8 cellular contexts compared by ENCODE assay signal in the genomic region with DNA sequence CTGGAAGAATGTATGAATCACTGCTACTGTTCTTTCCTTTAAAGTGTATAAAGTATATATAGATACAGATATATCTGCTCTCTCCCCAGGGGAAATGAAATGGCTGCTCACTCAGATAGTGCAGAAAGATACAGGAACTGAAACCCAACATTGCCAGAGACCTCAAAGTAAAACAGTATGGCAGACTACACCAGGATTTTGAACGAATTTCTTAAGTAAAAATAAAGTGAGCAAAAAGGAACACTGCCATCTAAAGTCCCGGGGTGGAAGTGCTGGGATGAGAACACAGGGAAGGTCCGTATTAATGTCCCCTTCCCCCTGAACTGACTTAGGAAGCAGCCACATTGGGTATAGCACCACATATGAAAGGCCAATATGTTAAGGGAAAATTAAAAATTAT.
DNase-seq lines count a peak whose midpoint lies in the region; ATAC-seq and TF ChIP-seq lines count a peak whose summit lies in the region.

No MANE protein-coding gene starts in this region.

- 26 to 41% methylated on average over 3 of the region's 3 CpGs for WGBS in GM23248 (ENCODE audit: low coverage in 1 of 2, low lambda C conversion rate in 2 of 2, missing lambda C conversion rate in 2 of 2), 2 experiments
- 86% methylated on average over 3 of the region's 3 CpGs for WGBS in prostate gland

- no peak overlapping the region for H3K9ac ChIP-seq in GM23248

- intact Hi-C loops in prostate gland (cut with DNase I) = no loop called here

- H3F3A ChIP-seq in GM23248 (ENCODE audit: insufficient read depth) = no peaks in the 10 kb centered on the region

- in situ Hi-C loops in brain microvascular endothelial cell (cut with HindIII; ENCODE audit: low pct_ligation_motif_present, low sequenced_read_pairs) = no loop called here
- in situ Hi-C loops in GM23248 (cut with MboI) = no loop called here

- DNase-seq in ELR (ENCODE audit: low read depth) = peak; percentile 18
- DNase-seq in brain microvascular endothelial cell = peak; percentile 22
- no peak for DNase-seq in NCI-H510A treated with DMSO at 0.1 percent for 48 hours (lab: John Stamatoyannopoulos, UW)
- DNase-seq in GM23248 = no peak
- no peak for DNase-seq in NCI-H2227 (lab: John Stamatoyannopoulos, UW; ENCODE audit: unreplicated experiment)
- no peak for DNase-seq in prostate gland (ENCODE audit: low spot score)

- no peak overlapping the region for H3K4me3 ChIP-seq in brain microvascular endothelial cell (ENCODE audit: low read depth, low read length)
- no peak overlapping the region for H3K4me3 ChIP-seq in GM23248
- H3K4me3 ChIP-seq in prostate gland = no peak overlapping the region

- H3K36me3 ChIP-seq in brain microvascular endothelial cell (replicated peaks) (no peaks in the 10 kb centered on the region), GM23248 (ENCODE audit: low read depth) (no peaks in the 10 kb centered on the region), prostate gland (no peaks in the 10 kb centered on the region)

- H2AFZ ChIP-seq in GM23248 = no peak overlapping the region

- no peaks in the 10 kb centered on the region for H4K20me1 ChIP-seq in GM23248 (ENCODE audit: insufficient read depth)

- no peaks in the 10 kb centered on the region for H3K9me2 ChIP-seq in GM23248 (ENCODE audit: insufficient read depth)

- ATAC-seq in GM19467 (IDR thresholded peaks at IDR 0.05; ENCODE audit: unreplicated experiment) (peak; percentile 45), HG03432 (IDR thresholded peaks at IDR 0.05; ENCODE audit: unreplicated experiment) (peak; percentile 57)

- H3K4me2 ChIP-seq in GM23248 (ENCODE audit: unreplicated experiment) = no peak overlapping the region

- no peaks in the 10 kb centered on the region for H3K79me2 ChIP-seq in GM23248 (ENCODE audit: insufficient read depth)

- TF ChIP-seq CTCF in brain microvascular endothelial cell (IDR thresholded peaks at IDR 0.05; ENCODE audit: low read depth, low read length, missing control alignments) = peak; percentile 54
- TF ChIP-seq CTCF in prostate gland (IDR thresholded peaks at IDR 0.05) = no peak

- H3K9me3 ChIP-seq in GM23248 (ENCODE audit: low read depth) (no peaks in the 10 kb centered on the region), prostate gland (no peaks in the 10 kb centered on the region)

- H3K27ac ChIP-seq in brain microvascular endothelial cell = peak overlapping the region; percentile 16
- H3K27ac ChIP-seq in GM23248 = no peak overlapping the region
- no peak overlapping the region for H3K27ac ChIP-seq in prostate gland

- TF ChIP-seq POLR2A in prostate gland (IDR thresholded peaks at IDR 0.05) = no peak

- H3K4me1 ChIP-seq in GM23248 (ENCODE audit: insufficient read depth) = no peaks in the 10 kb centered on the region
- H3K4me1 ChIP-seq in prostate gland (replicated peaks) = no peaks in the 10 kb centered on the region

- H3K27me3 ChIP-seq in brain microvascular endothelial cell (replicated peaks) (no peaks in the 10 kb centered on the region), GM23248 (replicated peaks; ENCODE audit: insufficient read depth) (no peaks in the 10 kb centered on the region), prostate gland (replicated peaks; ENCODE audit: insufficient read depth) (no peaks in the 10 kb centered on the region)

Comparison
In these comparisons a context has a peak if more than half of its experiments do, and no peak if none do; other contexts are left out.
1. DNase-seq: peak in ELR (single experiment) and brain microvascular endothelial cell (single experiment); none in NCI-H510A treated with DMSO at 0.1 percent for 48 hours (single experiment), GM23248 (single experiment), NCI-H2227 (single experiment) and prostate gland (single experiment).